In the genomic region with DNA sequence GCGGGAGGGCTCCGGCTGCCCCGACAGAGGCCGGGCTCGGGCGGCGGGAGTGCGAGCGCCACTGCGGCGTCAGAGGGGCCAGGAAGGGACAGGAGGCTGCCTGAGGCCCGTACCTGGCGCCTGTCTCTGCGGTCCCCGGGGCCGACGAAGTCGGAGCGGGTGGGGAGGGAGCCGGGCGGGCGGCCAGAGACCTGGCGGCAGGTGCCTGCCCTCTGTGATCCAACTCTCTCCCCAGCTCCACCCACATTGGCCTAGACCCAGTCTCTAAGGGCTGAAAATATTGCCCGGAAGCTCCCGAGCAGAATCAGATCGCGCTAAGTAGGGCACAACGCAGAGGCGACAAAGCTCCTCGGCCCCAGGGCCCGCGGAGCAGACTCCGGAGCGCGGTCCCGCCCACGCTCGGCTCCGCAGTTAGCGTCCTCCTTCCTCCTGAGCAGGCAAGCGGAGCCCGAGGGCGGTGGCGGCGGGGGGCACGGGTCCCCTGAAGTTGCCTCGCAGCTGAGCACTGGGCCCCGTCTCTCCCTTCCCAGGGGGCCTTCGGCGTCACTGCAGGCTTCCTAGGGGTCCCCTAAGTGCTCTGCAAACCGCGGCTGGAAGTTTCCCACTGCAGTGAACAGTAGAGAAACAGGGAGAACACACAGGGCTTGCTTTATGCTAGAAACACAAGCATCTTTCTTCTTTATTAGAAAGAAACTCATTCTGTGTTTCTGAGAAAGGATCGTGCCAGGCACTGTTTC, we compare ENCODE assay signal across 8 cellular contexts. TPM values are rescaled to one million over a fixed set of nuclear protein-coding genes. Genes with fewer than 3 reads are reported as not detected.
DNase-seq lines count a peak whose midpoint lies in the region; ATAC-seq and TF ChIP-seq lines count a peak whose summit lies in the region.

A gene (plus strand): TSS at position 307 of the 737 bp plus-strand sequence. CDS start 906 bp downstream, outside the sequence.

- peak; percentile 84 for DNase-seq in AG20443 (ENCODE audit: low spot score)
- DNase-seq in NOMO-1 treated with dmso at 0.1 percent for 144 hours (lab: John Stamatoyannopoulos, UW; ENCODE audit: unreplicated experiment): peak; percentile 61
- DNase-seq in activated T-cell treated with anti-CD3 and anti-CD28 coated beads for 24 hours (ENCODE audit: low read depth): peak; percentile 66
- DNase-seq in epithelial cell of esophagus (ENCODE audit: low read depth): peak; percentile 53
- DNase-seq in mucosa of gallbladder (ENCODE audit: low spot score): peak; percentile 51
- DNase-seq in stimulated activated CD8-positive, alpha-beta memory T cell treated with anti-CD3 and anti-CD28 coated beads, Interleukin-4, amount 100 ng/mL, for 24 hours (ENCODE audit: low read depth): peak; percentile 69

- TF ChIP-seq CTCF in epithelial cell of esophagus (IDR thresholded peaks at IDR 0.05; ENCODE audit: insufficient read depth, low read depth, low read length, missing control alignments): no peak

- peak within 1 kb of the TSS; percentile 79 for H3K4me3 ChIP-seq in epithelial cell of esophagus (ENCODE audit: low read length)

- ATAC-seq in GM19025 (IDR thresholded peaks at IDR 0.05; ENCODE audit: low read depth, unreplicated experiment) (peak; percentile 44), HG03196 (IDR thresholded peaks at IDR 0.05; ENCODE audit: unreplicated experiment) (peak; percentile 63)

RNA-seq across cellular contexts. Expression of the gene that starts here (rescaled TPM):
- total RNA-seq in mucosa of gallbladder: 95.4 TPM

Comparison
In these comparisons a context has a peak if more than half of its experiments do, and no peak if none do; other contexts are left out.
1. Peak in every context shown above with its lines: DNase-seq, ATAC-seq and H3K4me3 ChIP-seq.